In genomic region chr12:9880532-9880931, GRCh38 we compare ENCODE assay signal across 2 cellular contexts.
TF ChIP-seq lines count a peak whose summit lies in the region.

No MANE protein-coding gene starts in this region.

TF ChIP-seq in HepG2, 621 proteins besides CTCF, POLR2A, EP300 and RAD21:
- no peak for TF ChIP-seq ZNF543 (CRISPR knock-in tag; IDR thresholded peaks at IDR 0.05)
- TF ChIP-seq ZNF124 (CRISPR knock-in tag; IDR thresholded peaks at IDR 0.05), result no peak
- no peak for TF ChIP-seq ERF (CRISPR knock-in tag; IDR thresholded peaks at IDR 0.05)
- no peak for TF ChIP-seq RORA (CRISPR knock-in tag; IDR thresholded peaks at IDR 0.05)

TF ChIP-seq in WTC11, 78 proteins besides CTCF, POLR2A, EP300 and RAD21:
- TF ChIP-seq CREB1 (CRISPR knock-in tag; IDR thresholded peaks at IDR 0.05) (no peak), TCF7 (CRISPR knock-in tag; IDR thresholded peaks at IDR 0.05; ENCODE audit: low read depth) (no peak), TP53 (CRISPR knock-in tag; IDR thresholded peaks at IDR 0.05) (no peak), NR2C2 (CRISPR knock-in tag; IDR thresholded peaks at IDR 0.05) (no peak), NR3C1 (CRISPR knock-in tag; conservative IDR thresholded peaks at IDR 0.05; ENCODE audit: low read depth) (no peak)
- TF ChIP-seq, protein P1, sequence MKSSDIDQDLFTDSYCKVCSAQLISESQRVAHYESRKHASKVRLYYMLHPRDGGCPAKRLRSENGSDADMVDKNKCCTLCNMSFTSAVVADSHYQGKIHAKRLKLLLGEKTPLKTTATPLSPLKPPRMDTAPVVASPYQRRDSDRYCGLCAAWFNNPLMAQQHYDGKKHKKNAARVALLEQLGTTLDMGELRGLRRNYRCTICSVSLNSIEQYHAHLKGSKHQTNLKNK (CRISPR knock-in tag; IDR thresholded peaks at IDR 0.05), result no peak
